Comparison of ENCODE assay signal across 10 cellular contexts in the genomic region with DNA sequence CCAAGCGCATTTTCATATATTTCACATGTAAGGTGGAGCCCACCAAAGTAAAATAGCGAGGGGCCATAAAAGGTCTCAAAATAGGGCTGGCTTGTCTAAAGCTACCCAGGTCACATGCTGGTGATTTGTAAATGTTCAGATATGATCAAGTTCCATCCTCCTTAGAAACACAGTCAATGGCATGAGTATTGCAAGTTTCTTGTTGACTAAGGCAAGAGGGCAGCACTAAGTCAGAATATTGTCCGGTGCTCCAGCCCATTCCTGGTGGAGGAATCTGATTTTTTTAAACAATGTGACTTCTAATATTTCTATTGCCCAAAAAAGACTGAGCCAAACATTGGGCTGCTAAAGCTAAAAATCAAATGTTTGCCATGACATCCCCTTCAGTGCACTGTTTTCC.
"Had no signal": no experiment of that assay in that cellular context is flagged by ENCODE, and none has a peak within 500 bp of the region (broad histone marks: within the 10 kb centered on the region; RNA-seq: fewer than 3 reads in every experiment).

No MANE protein-coding gene starts in this region.

- H3K27me3 Mint-ChIP-seq: IgD-negative memory B cell had no signal

- DNase-seq: H9, HCEC 1CT, KBM-7 had no signal

- H3K9ac ChIP-seq: KMS-11 had no signal

- H3K4me3 ChIP-seq: GM23338 had no signal

- H3K4me2 ChIP-seq: GM23338, KMS-11 had no signal

- H3K27ac ChIP-seq: HL-60, KMS-11 had no signal

- H3K9me3 Mint-ChIP-seq: GM23338, H9 had no signal

- H3K4me3 Mint-ChIP-seq: GM23338, H9, IgD-negative memory B cell had no signal

- H3K36me3 Mint-ChIP-seq: IgD-negative memory B cell had no signal

- H3K27ac Mint-ChIP-seq: GM23338, H9, IgD-negative memory B cell had no signal

- H3K4me1 Mint-ChIP-seq: GM23338, H9, IgD-negative memory B cell had no signal

- ATAC-seq: GM23338, HepG2 had no signal

- FAIRE-seq: H1, H54, HepG2 had no signal

- H2AFZ ChIP-seq: GM23338 had no signal
